29 cellular contexts compared by ENCODE assay signal in genomic region chr9:71746753-71747115, GRCh38.
DNase-seq lines count a peak whose midpoint lies in the region; ATAC-seq and TF ChIP-seq lines count a peak whose summit lies in the region.
"Had no signal": no experiment of that assay in that cellular context is flagged by ENCODE, and none has a peak within 500 bp of the region (broad histone marks: within the 10 kb centered on the region; RNA-seq: fewer than 3 reads in every experiment).

No MANE protein-coding gene starts in this region.

- H3K9me3 ChIP-seq in BLaER1 treated with 17β-estradiol and CSF1 and Interleukin-3, amounts not matched to agents 10 nM and 100 nM (replicated peaks in 1 of 11) = peaks cover 0 to 4% (median 0%) of the 10 kb centered on the region in 11 experiments; a peak in 1 of 22 replicates
- H3K9me3 ChIP-seq in HUES48 (ENCODE audit: control insufficient read depth, insufficient read depth, low read length) (no peaks in the 10 kb centered on the region), iPS-20b (ENCODE audit: insufficient read depth, low read depth, low read length) (no peaks in the 10 kb centered on the region)
- H3K9me3 ChIP-seq: thoracic aorta, uterus had no signal

- H3K4me2 ChIP-seq in BLaER1 treated with 17β-estradiol and CSF1 and Interleukin-3, amounts not matched to agents 10 nM and 100 nM = peak overlapping the region in 6 of 11 experiments; percentile 40 to 75 (median 54); a peak in 10 of 22 replicates
- H3K4me2 ChIP-seq: hepatocyte had no signal

- peaks cover 0 to 93% (median 0%) of the 10 kb centered on the region in 11 experiments; a peak in 5 of 22 replicates for H4K20me1 ChIP-seq in BLaER1 treated with 17β-estradiol and CSF1 and Interleukin-3, amounts not matched to agents 10 nM and 100 nM

- ATAC-seq in SK-N-SH treated with all-trans-retinoic acid at 6 μM for 48 hours = no peak
- no peak for ATAC-seq in GM18511 (IDR thresholded peaks at IDR 0.05; ENCODE audit: unreplicated experiment)
- ATAC-seq: activated CD8-positive, alpha-beta memory T cell treated with anti-CD3 and anti-CD28 coated beads, Interleukin-2, amount 10 ng/mL, durations not matched to agents 7 days and 5 days; activated T-cell treated with anti-CD3 and anti-CD28 coated beads, Interleukin-2, amount 50 U/mL, for 4 hours; HCT116; stimulated activated naive CD8-positive, alpha-beta T cell treated with anti-CD3 and anti-CD28 coated beads, Interleukin-15, Interleukin-2, amounts not matched to agents 100 U/mL and 50 U/mL, for 24 hours had no signal

- H3K27ac ChIP-seq in BLaER1 treated with 17β-estradiol and CSF1 and Interleukin-3, amounts not matched to agents 10 nM and 100 nM = peak overlapping the region in 2 of 11 experiments; percentile 63 to 66; a peak in 4 of 22 replicates
- H3K27ac ChIP-seq in HUES48 (ENCODE audit: low read depth, low read length) (peak overlapping the region; percentile 63), iPS-20b (ENCODE audit: low read length) (no peak overlapping the region)
- H3K27ac ChIP-seq: cardiac muscle cell, epithelial cell of prostate, hepatocyte, parathyroid adenoma, thoracic aorta, uterus had no signal

- no peaks in the 10 kb centered on the region for H3K27me3 ChIP-seq in BLaER1 treated with 17β-estradiol and CSF1 and Interleukin-3, amounts not matched to agents 10 nM and 100 nM
- no peaks in the 10 kb centered on the region for H3K27me3 ChIP-seq in HUES48 (ENCODE audit: control insufficient read depth, insufficient read depth, low read length)
- H3K27me3 ChIP-seq in iPS-20b (ENCODE audit: insufficient read depth, low read length) = no peaks in the 10 kb centered on the region
- H3K27me3 ChIP-seq: cardiac muscle cell, hepatocyte, uterus had no signal

- DNase-seq in SKM-1 (lab: John Stamatoyannopoulos, UW; ENCODE audit: unreplicated experiment) = peak; percentile 20
- no peak for DNase-seq in stimulated activated CD8-positive, alpha-beta memory T cell treated with anti-CD3 and anti-CD28 coated beads, Interleukin-4, amount 100 ng/mL, for 48 hours
- DNase-seq: ACHN; activated CD8-positive, alpha-beta memory T cell treated with anti-CD3 and anti-CD28 coated beads, Interleukin-2, amount 10 ng/mL, durations not matched to agents 7 days and 5 days; activated gamma-delta T cell; activated T-cell treated with anti-CD3 and anti-CD28 coated beads, Interleukin-2, amount 50 U/mL, for 4 hours; COR-L47; cortex of kidney; effector memory CD4-positive, alpha-beta T cell; IMR-90; NCI-H1092; NCI-H1930; NCI-H526; retina; stimulated activated naive CD8-positive, alpha-beta T cell treated with anti-CD3 and anti-CD28 coated beads, Interleukin-15, Interleukin-2, amounts not matched to agents 100 U/mL and 50 U/mL, for 24 hours; uterus had no signal

- no peak overlapping the region for H3K9ac ChIP-seq in BLaER1 treated with 17β-estradiol and CSF1 and Interleukin-3, amounts not matched to agents 10 nM and 100 nM
- H3K9ac ChIP-seq in HUES48 (ENCODE audit: low read depth, low read length) (no peak overlapping the region), iPS-20b (ENCODE audit: low read depth, low read length) (no peak overlapping the region)
- H3K9ac ChIP-seq: parathyroid adenoma had no signal

- no peak overlapping the region for H3K4me3 ChIP-seq in BLaER1 treated with 17β-estradiol and CSF1 and Interleukin-3, amounts not matched to agents 10 nM and 100 nM
- H3K4me3 ChIP-seq in HUES48 (ENCODE audit: low read depth, low read length) = no peak overlapping the region
- peak overlapping the region; percentile 2; the same call in 1 of the 2 replicates for H3K4me3 ChIP-seq in iPS-20b (ENCODE audit: low read length)
- H3K4me3 ChIP-seq: cardiac muscle cell, hepatocyte, lung, skin epidermis, thoracic aorta, uterus had no signal

- peaks cover 0 to 41% (median 21%) of the 10 kb centered on the region in 10 experiments; a peak in 13 of 20 replicates for H3K4me1 ChIP-seq in BLaER1 treated with 17β-estradiol and CSF1 and Interleukin-3, amounts not matched to agents 10 nM and 100 nM
- H3K4me1 ChIP-seq in HUES48 (ENCODE audit: control insufficient read depth, insufficient read depth, low read length) = peaks cover 50% of the 10 kb centered on the region
- peaks cover 49% of the 10 kb centered on the region for H3K4me1 ChIP-seq in iPS-20b (ENCODE audit: insufficient read depth, low read length)
- H3K4me1 ChIP-seq: uterus had no signal

- peaks cover 25 to 89% (median 71%) of the 10 kb centered on the region in 11 experiments for H3K36me3 ChIP-seq in BLaER1 treated with 17β-estradiol and CSF1 and Interleukin-3, amounts not matched to agents 10 nM and 100 nM
- peaks cover 75% of the 10 kb centered on the region for H3K36me3 ChIP-seq in HUES48 (ENCODE audit: control insufficient read depth, insufficient read depth, low read length)
- peaks cover 66% of the 10 kb centered on the region for H3K36me3 ChIP-seq in iPS-20b (ENCODE audit: insufficient read depth, low read depth, low read length)
- H3K36me3 ChIP-seq: cardiac muscle cell, thoracic aorta, uterus had no signal

TF ChIP-seq in SK-N-SH treated with all-trans-retinoic acid at 6 μM for 48 hours, 23 proteins besides CTCF, POLR2A, EP300 and RAD21:
- no peak for TF ChIP-seq ZC3H10 (CRISPR knock-in tag; IDR thresholded peaks at IDR 0.05)
- no peak for TF ChIP-seq PATZ1 (CRISPR knock-in tag; IDR thresholded peaks at IDR 0.05; ENCODE audit: borderline replicate concordance)
- no peak for TF ChIP-seq ZNF70 (CRISPR knock-in tag; IDR thresholded peaks at IDR 0.05)
- no peak for TF ChIP-seq ZFP3 (CRISPR knock-in tag; IDR thresholded peaks at IDR 0.05)
- TF ChIP-seq CREB5 (CRISPR knock-in tag; IDR thresholded peaks at IDR 0.05; ENCODE audit: low read depth) = no peak
TF ChIP-seq in SK-N-SH treated with all-trans-retinoic acid at 6 μM for 48 hours: peak in this region for 0.
